ENCODE assay signal across 6 cellular contexts in genomic region chr7:131883769-131884168, GRCh38.
"Had no signal": no experiment of that assay in that cellular context is flagged by ENCODE, and none has a peak within 500 bp of the region (broad histone marks: within the 10 kb centered on the region; RNA-seq: fewer than 3 reads in every experiment).

No MANE protein-coding gene starts in this region.

- H3K27ac ChIP-seq: HL-60, KMS-11 had no signal

- DNase-seq: IMR-90, KBM-7, KG1 had no signal

- H3K4me3 ChIP-seq: K562 had no signal
